2 cellular contexts compared by ENCODE assay signal in the genomic region with DNA sequence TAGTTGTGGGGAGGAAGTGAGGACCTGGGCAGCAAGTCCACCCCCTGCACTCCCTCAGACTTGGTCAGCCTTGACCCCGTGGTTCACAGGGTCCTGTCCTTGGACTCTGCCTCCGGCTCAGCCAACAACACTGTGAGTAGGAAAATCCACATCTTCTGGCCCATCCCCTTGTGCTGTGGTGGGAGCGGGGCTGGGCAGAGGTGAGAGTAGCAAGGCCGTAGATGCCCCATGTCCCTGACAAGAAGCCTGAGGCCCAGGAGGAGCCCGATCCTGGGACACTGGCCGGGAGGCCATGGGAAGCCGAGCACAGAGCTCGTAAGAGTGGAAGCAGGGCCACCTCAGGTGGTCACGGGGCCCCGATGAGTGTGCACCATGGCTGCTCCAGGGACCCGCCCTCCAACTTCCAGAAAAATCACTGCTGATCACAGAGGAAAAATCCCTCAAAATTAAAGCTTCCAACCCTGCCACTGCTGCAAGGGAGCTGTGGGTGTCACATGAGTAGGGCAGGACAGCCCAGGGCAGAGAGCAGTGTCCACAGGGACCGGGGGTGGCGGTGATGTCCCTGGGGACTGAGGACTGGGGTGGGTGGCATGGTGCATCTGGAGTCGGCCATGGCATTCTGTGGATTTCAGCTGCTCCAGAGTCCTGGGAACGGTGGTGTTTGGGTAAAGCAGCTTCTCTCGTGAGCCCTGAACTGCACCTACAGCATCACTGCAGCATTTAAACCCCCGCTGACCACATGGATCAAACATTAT.
TF ChIP-seq lines count a peak whose summit lies in the region.

No MANE protein-coding gene starts in this region.

TF ChIP-seq in IMR-90, 13 proteins besides CTCF, POLR2A, EP300 and RAD21:
- no peak for TF ChIP-seq MXI1 (IDR thresholded peaks at IDR 0.05; ENCODE audit: borderline replicate concordance, low read depth, low read length)

TF ChIP-seq in HepG2, 621 proteins besides CTCF, POLR2A, EP300 and RAD21:
- TF ChIP-seq HNF4A (CRISPR knock-in tag; IDR thresholded peaks at IDR 0.05) (0 out of 2 replicates have a peak, but pooled peaks have one; percentile 24), NFYC (CRISPR knock-in tag; IDR thresholded peaks at IDR 0.05) (no peak)
